27 cellular contexts compared by ENCODE assay signal in the genomic region with DNA sequence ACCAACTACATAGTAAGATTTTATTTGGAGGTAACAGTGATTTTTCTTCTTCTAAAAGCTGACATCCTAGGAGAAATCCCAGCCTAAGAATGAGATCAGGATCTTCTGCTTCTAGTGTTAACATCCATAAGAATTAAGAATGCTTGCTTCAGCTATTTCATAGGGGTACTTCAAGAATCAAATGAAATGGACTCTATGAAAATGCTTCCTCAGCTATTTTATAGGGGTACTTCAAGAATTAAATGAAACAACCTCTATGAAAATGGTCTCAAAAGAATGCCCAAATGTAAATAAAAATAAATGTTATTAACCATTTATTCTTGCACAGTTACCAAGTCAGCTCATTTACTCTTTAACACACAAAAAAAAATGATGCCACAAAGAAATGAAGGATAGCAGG.
"Had no signal": no experiment of that assay in that cellular context is flagged by ENCODE, and none has a peak within 500 bp of the region (broad histone marks: within the 10 kb centered on the region; RNA-seq: fewer than 3 reads in every experiment).

No MANE protein-coding gene starts in this region.

- H3K9me3 ChIP-seq: esophagus muscularis mucosa, gastroesophageal sphincter, heart left ventricle, ovary, suprapubic skin, transverse colon, upper lobe of right lung, uterus had no signal

- H3K27ac ChIP-seq: esophagus muscularis mucosa, foreskin keratinocyte, gastroesophageal sphincter, heart left ventricle, hepatocyte, ovary, suprapubic skin, transverse colon, upper lobe of right lung, uterus had no signal

- H2AFZ ChIP-seq: hepatocyte had no signal

- DNase-seq: dermis blood vessel endothelial cell; effector memory CD4-positive, alpha-beta T cell; foreskin keratinocyte; heart left ventricle; kidney; natural killer cell; occipital lobe; ovary; retina; stimulated activated CD4-positive, alpha-beta T cell treated with anti-CD3 and anti-CD28 coated beads, Interleukin-12 subunit alpha, Interleukin-12 subunit beta, amount 100 ng/mL, for 4 hours; stimulated activated CD4-positive, alpha-beta T cell treated with anti-CD3 and anti-CD28 coated beads, Interleukin-1b, Interleukin-23, amount 100 ng/mL, for 48 hours; stimulated activated CD4-positive, alpha-beta T cell treated with anti-CD3 and anti-CD28 coated beads, Interleukin-4, amount 100 ng/mL, for 1 hour; stimulated activated CD8-positive, alpha-beta memory T cell treated with anti-CD3 and anti-CD28 coated beads, Interleukin-4, amount 100 ng/mL, for 48 hours; stimulated activated naive CD4-positive, alpha-beta T cell; stimulated activated naive CD8-positive, alpha-beta T cell treated with anti-CD3 and anti-CD28 coated beads, Interleukin-15, amount 100 ng/mL, for 72 hours; transverse colon; upper lobe of right lung; uterus had no signal

- ATAC-seq: foreskin keratinocyte; gastroesophageal sphincter; heart left ventricle; left lobe of liver; natural killer cell; sciatic nerve; stimulated activated naive CD8-positive, alpha-beta T cell treated with anti-CD3 and anti-CD28 coated beads, Interleukin-15, amount 100 ng/mL, for 72 hours; upper lobe of right lung had no signal

- H3K36me3 ChIP-seq: esophagus muscularis mucosa, gastroesophageal sphincter, heart left ventricle, ovary, suprapubic skin, transverse colon, upper lobe of right lung, uterus had no signal

- H3K4me3 ChIP-seq: esophagus muscularis mucosa, gastroesophageal sphincter, heart left ventricle, hepatocyte, lung, ovary, smooth muscle cell, suprapubic skin, transverse colon, upper lobe of right lung, uterus had no signal

- H3K4me1 ChIP-seq: foreskin keratinocyte, uterus had no signal

- FAIRE-seq: endothelial cell of umbilical vein, kidney had no signal

- H3K4me2 ChIP-seq: hepatocyte, smooth muscle cell had no signal

- H3K27me3 ChIP-seq: esophagus muscularis mucosa, foreskin keratinocyte, gastroesophageal sphincter, heart left ventricle, hepatocyte, ovary, suprapubic skin, transverse colon, upper lobe of right lung, uterus had no signal
